In genomic region chr12:130514149-130514551, GRCh38 we compare ENCODE assay signal across 19 cellular contexts.
DNase-seq lines count a peak whose midpoint lies in the region; ATAC-seq and TF ChIP-seq lines count a peak whose summit lies in the region.
"Had no signal": no experiment of that assay in that cellular context is flagged by ENCODE, and none has a peak within 500 bp of the region (broad histone marks: within the 10 kb centered on the region; RNA-seq: fewer than 3 reads in every experiment).

No MANE protein-coding gene starts in this region.

- DNase-seq in Daoy (ENCODE audit: low read depth) (peak; percentile 77), NCI-H146 (lab: John Stamatoyannopoulos, UW) (peak; percentile 89), NCI-H69 (lab: John Stamatoyannopoulos, UW) (peak; percentile 12), iPS-NIHi11 (ENCODE audit: low spot score) (peak; percentile 57), foreskin keratinocyte (no peak), mesothelial cell of epicardium (ENCODE audit: low spot score in 2 of 2, unreplicated experiment in 2 of 2) (no peak), Ammon's horn (ENCODE audit: low spot score) (no peak), transverse colon (no peak)
- DNase-seq: activated CD8-positive, alpha-beta T cell treated with anti-CD3 and anti-CD28 coated beads, Interleukin-2, amount 10 ng/mL, durations not matched to agents 7 days and 5 days; adrenal gland; CD8-positive, alpha-beta memory T cell; effector CD4-positive, alpha-beta T cell; HFFc6; left ventricle myocardium superior; T-helper 1 cell had no signal

- no peak for TF ChIP-seq POLR2A in transverse colon (IDR thresholded peaks at IDR 0.05)

- H3K36me3 Mint-ChIP-seq in mesothelial cell of epicardium, result no peaks in the 10 kb centered on the region
- H3K36me3 Mint-ChIP-seq: CD8-positive, alpha-beta memory T cell had no signal

- no peak overlapping the region for H3K4me3 ChIP-seq in transverse colon
- H3K4me3 ChIP-seq: adrenal gland, hepatocyte, thoracic aorta had no signal

- in situ Hi-C loops in transverse colon (cut with MboI; ENCODE audit: low pct_ligation_motif_present in 1 of 4, low pct_unique_long_range_greater_than_20kb in 1 of 4, low sequenced_read_pairs in 3 of 4), result no loop called here

- no peaks in the 10 kb centered on the region for H3K27me3 ChIP-seq in foreskin keratinocyte
- no peaks in the 10 kb centered on the region for H3K27me3 ChIP-seq in transverse colon
- H3K27me3 ChIP-seq: adrenal gland, hepatocyte had no signal

- H3K4me1 Mint-ChIP-seq in mesothelial cell of epicardium, result no peaks in the 10 kb centered on the region
- H3K4me1 Mint-ChIP-seq: activated T-helper 17 cell treated with anti-CD3 and anti-CD28 coated beads, Interleukin-2, amount 50 U/mL, for 72 hours; CD8-positive, alpha-beta memory T cell had no signal

- H3K4me3 Mint-ChIP-seq in mesothelial cell of epicardium, result no peak overlapping the region
- H3K4me3 Mint-ChIP-seq: activated CD8-positive, alpha-beta T cell treated with anti-CD3 and anti-CD28 coated beads, Interleukin-2, amount 10 ng/mL, durations not matched to agents 7 days and 5 days; activated T-helper 17 cell treated with anti-CD3 and anti-CD28 coated beads, Interleukin-2, amount 50 U/mL, for 72 hours; CD8-positive, alpha-beta memory T cell; HFFc6 had no signal

- H3K27me3 Mint-ChIP-seq in mesothelial cell of epicardium (ENCODE audit: low read depth), result peaks cover 7% of the 10 kb centered on the region

- no peak for ATAC-seq in foreskin keratinocyte
- ATAC-seq: activated CD8-positive, alpha-beta T cell treated with anti-CD3 and anti-CD28 coated beads, Interleukin-2, amount 10 ng/mL, durations not matched to agents 7 days and 5 days; activated T-helper 17 cell treated with anti-CD3 and anti-CD28 coated beads, Interleukin-2, amount 50 U/mL, for 72 hours; left ventricle myocardium superior had no signal

- TF ChIP-seq EP300 in transverse colon (IDR thresholded peaks at IDR 0.05; ENCODE audit: low read depth), result no peak

- H3K27ac Mint-ChIP-seq in mesothelial cell of epicardium, result no peak overlapping the region
- H3K27ac Mint-ChIP-seq: activated CD8-positive, alpha-beta T cell treated with anti-CD3 and anti-CD28 coated beads, Interleukin-2, amount 10 ng/mL, durations not matched to agents 7 days and 5 days; activated T-helper 17 cell treated with anti-CD3 and anti-CD28 coated beads, Interleukin-2, amount 50 U/mL, for 72 hours; CD8-positive, alpha-beta memory T cell; HFFc6 had no signal

- H3K9me3 Mint-ChIP-seq in mesothelial cell of epicardium, result peaks cover 10% of the 10 kb centered on the region

- H3K27ac ChIP-seq in foreskin keratinocyte, result no peak overlapping the region
- H3K27ac ChIP-seq in transverse colon, result no peak overlapping the region
- H3K27ac ChIP-seq: adrenal gland, hepatocyte, RWPE1, thoracic aorta had no signal

- no peaks in the 10 kb centered on the region for H3K36me3 ChIP-seq in transverse colon
- H3K36me3 ChIP-seq: adrenal gland, thoracic aorta had no signal

- TF ChIP-seq CTCF in foreskin keratinocyte (conservative IDR thresholded peaks at IDR 0.05) (no peak), mesothelial cell of epicardium (IDR thresholded peaks at IDR 0.05; ENCODE audit: unreplicated experiment) (no peak), transverse colon (IDR thresholded peaks at IDR 0.05) (no peak)

- WGBS in transverse colon (ENCODE audit: low coverage in 1 of 2), 2 donors, result 41% methylated on average over 5 of the region's 5 CpGs; no CpG with 5 or more reads in 1 of the 2 donors

- H3K9me3 ChIP-seq in transverse colon, result no peaks in the 10 kb centered on the region
- H3K9me3 ChIP-seq: adrenal gland, thoracic aorta had no signal

- H3K4me1 ChIP-seq in foreskin keratinocyte (no peaks in the 10 kb centered on the region), transverse colon (no peaks in the 10 kb centered on the region)
- H3K4me1 ChIP-seq: adrenal gland had no signal

- intact Hi-C loops in transverse colon (cut with DNase I; ENCODE audit: low total_unique reads), result loop anchor here (5.0 kb wide), 1 partner anchor 678 kb away; no protein-coding TSS in a partner anchor

Comparison
In these comparisons a context has a peak if more than half of its experiments do, and no peak if none do; other contexts are left out.
1. DNase-seq: peak in Daoy (single experiment), NCI-H146 (single experiment), NCI-H69 (single experiment) and iPS-NIHi11 (single experiment); none in foreskin keratinocyte (0 of 2), mesothelial cell of epicardium (0 of 2), Ammon's horn (single experiment) and transverse colon (single experiment).